ENCODE assay signal across 1 cellular context in the genomic region with DNA sequence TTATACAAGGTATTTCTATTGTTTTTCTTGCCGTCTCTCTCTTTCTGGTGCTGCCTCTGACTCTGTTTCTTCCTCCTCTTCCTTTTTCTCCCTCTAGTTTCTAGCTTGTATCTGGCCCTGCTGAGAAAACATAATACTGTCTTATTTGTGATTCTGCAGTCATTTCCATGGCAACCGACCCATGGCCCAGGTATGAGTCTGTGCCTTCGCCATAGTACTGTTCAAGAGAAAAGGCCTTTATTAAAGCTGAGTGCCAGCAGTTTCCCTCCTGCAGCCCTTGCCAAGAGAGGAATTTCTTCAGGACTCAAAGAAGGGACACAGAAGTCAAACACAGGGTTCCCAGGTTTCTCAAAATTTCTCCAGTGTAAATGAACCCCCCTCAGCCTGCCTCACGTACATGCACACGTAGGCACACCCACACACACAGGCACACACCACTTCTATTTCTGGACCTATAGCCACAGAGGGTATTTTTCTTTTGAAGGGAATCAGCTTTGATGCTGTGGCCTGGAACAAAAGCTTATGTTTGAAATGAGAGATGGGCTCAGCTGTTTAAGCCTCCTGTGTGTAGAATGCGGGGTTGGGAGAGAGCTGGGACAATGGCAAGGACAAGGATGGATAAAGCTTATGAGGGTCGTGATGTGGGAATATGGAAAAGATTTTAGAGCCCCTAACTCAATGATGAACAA.
TF ChIP-seq lines count a peak whose summit lies in the region.

No MANE protein-coding gene starts in this region.

TF ChIP-seq in GM12878, 131 proteins besides CTCF, POLR2A, EP300 and RAD21 (continued from another document):
- TF ChIP-seq, protein P1, sequence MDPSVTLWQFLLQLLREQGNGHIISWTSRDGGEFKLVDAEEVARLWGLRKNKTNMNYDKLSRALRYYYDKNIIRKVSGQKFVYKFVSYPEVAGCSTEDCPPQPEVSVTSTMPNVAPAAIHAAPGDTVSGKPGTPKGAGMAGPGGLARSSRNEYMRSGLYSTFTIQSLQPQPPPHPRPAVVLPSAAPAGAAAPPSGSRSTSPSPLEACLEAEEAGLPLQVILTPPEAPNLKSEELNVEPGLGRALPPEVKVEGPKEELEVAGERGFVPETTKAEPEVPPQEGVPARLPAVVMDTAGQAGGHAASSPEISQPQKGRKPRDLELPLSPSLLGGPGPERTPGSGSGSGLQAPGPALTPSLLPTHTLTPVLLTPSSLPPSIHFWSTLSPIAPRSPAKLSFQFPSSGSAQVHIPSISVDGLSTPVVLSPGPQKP (IDR thresholded peaks at IDR 0.05; ENCODE audit: low read depth, low read length) = no peak
- TF ChIP-seq IKZF2 (IDR thresholded peaks at IDR 0.05) = 0 out of 4 replicates have a peak, but pooled peaks of 1 of the 2 experiments have one; percentile 24
- TF ChIP-seq, protein P2, sequence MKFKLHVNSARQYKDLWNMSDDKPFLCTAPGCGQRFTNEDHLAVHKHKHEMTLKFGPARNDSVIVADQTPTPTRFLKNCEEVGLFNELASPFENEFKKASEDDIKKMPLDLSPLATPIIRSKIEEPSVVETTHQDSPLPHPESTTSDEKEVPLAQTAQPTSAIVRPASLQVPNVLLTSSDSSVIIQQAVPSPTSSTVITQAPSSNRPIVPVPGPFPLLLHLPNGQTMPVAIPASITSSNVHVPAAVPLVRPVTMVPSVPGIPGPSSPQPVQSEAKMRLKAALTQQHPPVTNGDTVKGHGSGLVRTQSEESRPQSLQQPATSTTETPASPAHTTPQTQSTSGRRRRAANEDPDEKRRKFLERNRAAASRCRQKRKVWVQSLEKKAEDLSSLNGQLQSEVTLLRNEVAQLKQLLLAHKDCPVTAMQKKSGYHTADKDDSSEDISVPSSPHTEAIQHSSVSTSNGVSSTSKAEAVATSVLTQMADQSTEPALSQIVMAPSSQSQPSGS (IDR thresholded peaks at IDR 0.05; ENCODE audit: low read length) = peak; percentile 27; the same call in 1 of the 2 replicates
- TF ChIP-seq, protein P3, sequence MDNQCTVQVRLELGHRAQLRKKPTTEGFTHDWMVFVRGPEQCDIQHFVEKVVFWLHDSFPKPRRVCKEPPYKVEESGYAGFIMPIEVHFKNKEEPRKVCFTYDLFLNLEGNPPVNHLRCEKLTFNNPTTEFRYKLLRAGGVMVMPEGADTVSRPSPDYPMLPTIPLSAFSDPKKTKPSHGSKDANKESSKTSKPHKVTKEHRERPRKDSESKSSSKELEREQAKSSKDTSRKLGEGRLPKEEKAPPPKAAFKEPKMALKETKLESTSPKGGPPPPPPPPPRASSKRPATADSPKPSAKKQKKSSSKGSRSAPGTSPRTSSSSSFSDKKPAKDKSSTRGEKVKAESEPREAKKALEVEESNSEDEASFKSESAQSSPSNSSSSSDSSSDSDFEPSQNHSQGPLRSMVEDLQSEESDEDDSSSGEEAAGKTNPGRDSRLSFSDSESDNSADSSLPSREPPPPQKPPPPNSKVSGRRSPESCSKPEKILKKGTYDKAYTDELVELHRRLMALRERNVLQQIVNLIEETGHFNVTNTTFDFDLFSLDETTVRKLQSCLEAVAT (IDR thresholded peaks at IDR 0.05) = no peak
- peak; percentile 84 for TF ChIP-seq MEF2B (IDR thresholded peaks at IDR 0.05; ENCODE audit: partially characterized antibody, poor library complexity, severe bottlenecking)
